In genomic region chr15:69344238-69344637, GRCh38 we compare ENCODE assay signal across 22 cellular contexts. TPM values are rescaled to one million over a fixed set of nuclear protein-coding genes. Genes with fewer than 3 reads are reported as not detected.
"Had no signal": no experiment of that assay in that cellular context is flagged by ENCODE, and none has a peak within 500 bp of the region (broad histone marks: within the 10 kb centered on the region; RNA-seq: fewer than 3 reads in every experiment).

No MANE protein-coding gene starts in this region.

- DNase-seq: cortex of kidney; dorsolateral prefrontal cortex; effector CD8-positive, alpha-beta T cell; foreskin fibroblast; heart left ventricle; hippocampal formation; kidney glomerular epithelial cell; mammary epithelial cell; naive thymus-derived CD8-positive, alpha-beta T cell; posterior cingulate gyrus; sigmoid colon; stimulated activated CD4-positive, alpha-beta T cell treated with anti-CD3 and anti-CD28 coated beads, Interleukin-2, amount 100 ng/mL, for 24 hours; stimulated activated CD4-positive, alpha-beta T cell treated with anti-CD3 and anti-CD28 coated beads, Interleukin-4, amount 100 ng/mL, for 4 hours; stimulated activated naive B cell treated with anti-CD40 and anti-IgM and Interleukin-4, amounts not matched to agents 10 μg/mL and 1 μg/mL and 100 μg/mL, for 72 hours; stimulated activated naive CD8-positive, alpha-beta T cell treated with anti-CD3 and anti-CD28 coated beads, Interleukin-15, amount 100 ng/mL, for 72 hours; testis; transverse colon had no signal

- H3K4me3 ChIP-seq: dorsolateral prefrontal cortex, esophagus muscularis mucosa, heart left ventricle, right atrium auricular region, sigmoid colon, skin epidermis, testis, transverse colon had no signal

- H3K9me3 Mint-ChIP-seq: naive thymus-derived CD8-positive, alpha-beta T cell; stimulated activated naive B cell treated with anti-CD40 and anti-IgM and Interleukin-4, amounts not matched to agents 10 μg/mL and 1 μg/mL and 100 μg/mL, for 72 hours; stimulated activated naive CD8-positive, alpha-beta T cell treated with anti-CD3 and anti-CD28 coated beads, Interleukin-15, amount 100 ng/mL, for 72 hours had no signal

- H3K4me3 Mint-ChIP-seq: naive thymus-derived CD8-positive, alpha-beta T cell; stimulated activated naive B cell treated with anti-CD40 and anti-IgM and Interleukin-4, amounts not matched to agents 10 μg/mL and 1 μg/mL and 100 μg/mL, for 72 hours; stimulated activated naive CD8-positive, alpha-beta T cell treated with anti-CD3 and anti-CD28 coated beads, Interleukin-15, amount 100 ng/mL, for 72 hours had no signal

- H3K4me1 ChIP-seq: esophagus muscularis mucosa, right atrium auricular region, sigmoid colon, transverse colon had no signal

- ATAC-seq: heart left ventricle; naive thymus-derived CD8-positive, alpha-beta T cell; stimulated activated naive B cell treated with anti-CD40 and anti-IgM and Interleukin-4, amounts not matched to agents 10 μg/mL and 1 μg/mL and 100 μg/mL, for 72 hours; stimulated activated naive CD8-positive, alpha-beta T cell treated with anti-CD3 and anti-CD28 coated beads, Interleukin-15, amount 100 ng/mL, for 72 hours had no signal

- H3K27ac Mint-ChIP-seq: naive thymus-derived CD8-positive, alpha-beta T cell; stimulated activated naive B cell treated with anti-CD40 and anti-IgM and Interleukin-4, amounts not matched to agents 10 μg/mL and 1 μg/mL and 100 μg/mL, for 72 hours; stimulated activated naive CD8-positive, alpha-beta T cell treated with anti-CD3 and anti-CD28 coated beads, Interleukin-15, amount 100 ng/mL, for 72 hours had no signal

- H3K9me3 ChIP-seq: esophagus muscularis mucosa, heart left ventricle, neutrophil, right atrium auricular region, sigmoid colon, testis, transverse colon had no signal

- H3K4me1 Mint-ChIP-seq: naive thymus-derived CD8-positive, alpha-beta T cell; stimulated activated naive B cell treated with anti-CD40 and anti-IgM and Interleukin-4, amounts not matched to agents 10 μg/mL and 1 μg/mL and 100 μg/mL, for 72 hours; stimulated activated naive CD8-positive, alpha-beta T cell treated with anti-CD3 and anti-CD28 coated beads, Interleukin-15, amount 100 ng/mL, for 72 hours had no signal

- H3K36me3 ChIP-seq: esophagus muscularis mucosa, heart left ventricle, neutrophil, right atrium auricular region, sigmoid colon, transverse colon had no signal

- H3K27ac ChIP-seq: dorsolateral prefrontal cortex, esophagus muscularis mucosa, heart left ventricle, neutrophil, right atrium auricular region, sigmoid colon, skin epidermis, testis, transverse colon had no signal

- H3K36me3 Mint-ChIP-seq: naive thymus-derived CD8-positive, alpha-beta T cell; stimulated activated naive B cell treated with anti-CD40 and anti-IgM and Interleukin-4, amounts not matched to agents 10 μg/mL and 1 μg/mL and 100 μg/mL, for 72 hours had no signal

- H3K27me3 ChIP-seq: dorsolateral prefrontal cortex, esophagus muscularis mucosa, heart left ventricle, neutrophil, right atrium auricular region, sigmoid colon, testis, transverse colon had no signal

RNA-seq across cellular contexts. Expression of gene PAQR5, which starts 45.5 kb away (rescaled TPM):
- total RNA-seq: naive thymus-derived CD8-positive, alpha-beta T cell had no signal
- polyA plus RNA-seq: naive thymus-derived CD8-positive, alpha-beta T cell; neural cell had no signal
